Comparison of ENCODE assay signal across 2 cellular contexts in the genomic region with DNA sequence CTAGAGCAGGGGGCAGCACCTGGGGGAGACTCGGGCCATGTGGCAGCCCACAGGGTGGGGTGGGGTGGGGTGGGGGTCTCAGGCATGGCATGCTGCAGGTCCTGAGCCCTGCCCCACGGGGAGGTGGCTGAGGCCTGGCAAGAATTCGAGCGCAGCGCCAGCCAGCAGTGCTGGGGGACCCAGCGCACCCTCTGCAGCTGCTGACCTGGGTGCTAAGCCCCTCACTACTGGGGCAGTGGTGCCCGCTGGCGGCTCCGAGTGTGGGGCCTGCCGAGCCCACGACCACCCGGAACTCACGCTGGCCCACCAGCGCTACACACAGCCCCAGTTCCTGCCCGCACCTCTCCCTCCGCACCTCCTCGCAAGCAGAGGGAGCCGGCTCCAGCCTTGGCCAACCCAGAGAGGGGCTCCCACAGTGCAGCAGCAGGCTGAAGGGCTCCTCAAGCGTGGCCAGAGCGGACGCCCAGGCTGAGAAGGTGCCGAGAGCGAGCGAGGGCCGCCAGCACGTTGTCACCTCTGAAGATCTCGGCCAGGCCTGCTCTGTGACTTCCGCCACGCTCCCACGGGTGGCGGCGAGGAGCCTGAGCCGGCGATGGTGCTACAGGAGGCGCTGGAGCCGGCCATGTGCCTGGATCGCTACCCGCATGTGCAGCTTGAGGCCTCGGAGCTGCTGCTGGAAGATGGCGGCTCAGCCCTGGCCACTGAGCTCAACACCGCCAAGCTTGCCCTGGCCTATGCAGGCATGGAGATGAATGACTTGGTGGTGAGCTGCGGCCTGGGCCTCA.
TF ChIP-seq lines count a peak whose summit lies in the region.

No MANE protein-coding gene starts in this region.

TF ChIP-seq in K562, 482 proteins besides CTCF, POLR2A, EP300 and RAD21 (continued from another document and continues in another):
- TF ChIP-seq, protein P1, sequence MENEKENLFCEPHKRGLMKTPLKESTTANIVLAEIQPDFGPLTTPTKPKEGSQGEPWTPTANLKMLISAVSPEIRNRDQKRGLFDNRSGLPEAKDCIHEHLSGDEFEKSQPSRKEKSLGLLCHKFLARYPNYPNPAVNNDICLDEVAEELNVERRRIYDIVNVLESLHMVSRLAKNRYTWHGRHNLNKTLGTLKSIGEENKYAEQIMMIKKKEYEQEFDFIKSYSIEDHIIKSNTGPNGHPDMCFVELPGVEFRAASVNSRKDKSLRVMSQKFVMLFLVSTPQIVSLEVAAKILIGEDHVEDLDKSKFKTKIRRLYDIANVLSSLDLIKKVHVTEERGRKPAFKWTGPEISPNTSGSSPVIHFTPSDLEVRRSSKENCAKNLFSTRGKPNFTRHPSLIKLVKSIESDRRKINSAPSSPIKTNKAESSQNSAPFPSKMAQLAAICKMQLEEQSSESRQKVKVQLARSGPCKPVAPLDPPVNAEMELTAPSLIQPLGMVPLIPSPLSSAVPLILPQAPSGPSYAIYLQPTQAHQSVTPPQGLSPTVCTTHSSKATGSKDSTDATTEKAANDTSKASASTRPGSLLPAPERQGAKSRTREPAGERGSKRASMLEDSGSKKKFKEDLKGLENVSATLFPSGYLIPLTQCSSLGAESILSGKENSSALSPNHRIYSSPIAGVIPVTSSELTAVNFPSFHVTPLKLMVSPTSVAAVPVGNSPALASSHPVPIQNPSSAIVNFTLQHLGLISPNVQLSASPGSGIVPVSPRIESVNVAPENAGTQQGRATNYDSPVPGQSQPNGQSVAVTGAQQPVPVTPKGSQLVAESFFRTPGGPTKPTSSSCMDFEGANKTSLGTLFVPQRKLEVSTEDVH (IDR thresholded peaks at IDR 0.05; ENCODE audit: low read depth, partially characterized antibody), result no peak
- no peak for TF ChIP-seq STAT5B (CRISPR knock-in tag; IDR thresholded peaks at IDR 0.05)
- TF ChIP-seq, protein P2, sequence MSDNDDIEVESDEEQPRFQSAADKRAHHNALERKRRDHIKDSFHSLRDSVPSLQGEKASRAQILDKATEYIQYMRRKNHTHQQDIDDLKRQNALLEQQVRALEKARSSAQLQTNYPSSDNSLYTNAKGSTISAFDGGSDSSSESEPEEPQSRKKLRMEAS (CRISPR knock-in tag; IDR thresholded peaks at IDR 0.05), result peak; percentile 53; the same call in 1 of the 2 replicates
- TF ChIP-seq BRCA1 (IDR thresholded peaks at IDR 0.05), result no peak
- peak; percentile 28; the same call in 1 of the 2 replicates for TF ChIP-seq BRCA1 (CRISPR knock-in tag; IDR thresholded peaks at IDR 0.05)
- TF ChIP-seq SLC30A9 (CRISPR knock-in tag; IDR thresholded peaks at IDR 0.05), result no peak
- no peak for TF ChIP-seq ETV5 (CRISPR knock-in tag; IDR thresholded peaks at IDR 0.05; ENCODE audit: low read depth)
- peak; percentile 25; the same call in 1 of the 2 replicates for TF ChIP-seq CBX1 (IDR thresholded peaks at IDR 0.05; ENCODE audit: low read depth)

TF ChIP-seq in liver, 16 proteins besides CTCF, POLR2A, EP300 and RAD21:
- TF ChIP-seq, protein P3, sequence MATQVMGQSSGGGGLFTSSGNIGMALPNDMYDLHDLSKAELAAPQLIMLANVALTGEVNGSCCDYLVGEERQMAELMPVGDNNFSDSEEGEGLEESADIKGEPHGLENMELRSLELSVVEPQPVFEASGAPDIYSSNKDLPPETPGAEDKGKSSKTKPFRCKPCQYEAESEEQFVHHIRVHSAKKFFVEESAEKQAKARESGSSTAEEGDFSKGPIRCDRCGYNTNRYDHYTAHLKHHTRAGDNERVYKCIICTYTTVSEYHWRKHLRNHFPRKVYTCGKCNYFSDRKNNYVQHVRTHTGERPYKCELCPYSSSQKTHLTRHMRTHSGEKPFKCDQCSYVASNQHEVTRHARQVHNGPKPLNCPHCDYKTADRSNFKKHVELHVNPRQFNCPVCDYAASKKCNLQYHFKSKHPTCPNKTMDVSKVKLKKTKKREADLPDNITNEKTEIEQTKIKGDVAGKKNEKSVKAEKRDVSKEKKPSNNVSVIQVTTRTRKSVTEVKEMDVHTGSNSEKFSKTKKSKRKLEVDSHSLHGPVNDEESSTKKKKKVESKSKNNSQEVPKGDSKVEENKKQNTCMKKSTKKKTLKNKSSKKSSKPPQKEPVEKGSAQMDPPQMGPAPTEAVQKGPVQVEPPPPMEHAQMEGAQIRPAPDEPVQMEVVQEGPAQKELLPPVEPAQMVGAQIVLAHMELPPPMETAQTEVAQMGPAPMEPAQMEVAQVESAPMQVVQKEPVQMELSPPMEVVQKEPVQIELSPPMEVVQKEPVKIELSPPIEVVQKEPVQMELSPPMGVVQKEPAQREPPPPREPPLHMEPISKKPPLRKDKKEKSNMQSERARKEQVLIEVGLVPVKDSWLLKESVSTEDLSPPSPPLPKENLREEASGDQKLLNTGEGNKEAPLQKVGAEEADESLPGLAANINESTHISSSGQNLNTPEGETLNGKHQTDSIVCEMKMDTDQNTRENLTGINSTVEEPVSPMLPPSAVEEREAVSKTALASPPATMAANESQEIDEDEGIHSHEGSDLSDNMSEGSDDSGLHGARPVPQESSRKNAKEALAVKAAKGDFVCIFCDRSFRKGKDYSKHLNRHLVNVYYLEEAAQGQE (IDR thresholded peaks at IDR 0.05), result no peak
- TF ChIP-seq FOXA2 (IDR thresholded peaks at IDR 0.05) (no peak), YY1 (IDR thresholded peaks at IDR 0.05) (no peak), GABPA (IDR thresholded peaks at IDR 0.05 in 1 of 2, conservative IDR thresholded peaks at IDR 0.05 in 1 of 2) (no peak), JUND (IDR thresholded peaks at IDR 0.05) (no peak), NR2F2 (IDR thresholded peaks at IDR 0.05) (no peak), HNF4G (IDR thresholded peaks at IDR 0.05) (no peak), HNF4A (conservative IDR thresholded peaks at IDR 0.05) (no peak), SP1 (IDR thresholded peaks at IDR 0.05) (no peak), RXRA (IDR thresholded peaks at IDR 0.05) (no peak), TAF1 (conservative IDR thresholded peaks at IDR 0.05) (no peak), EGR1 (IDR thresholded peaks at IDR 0.05; ENCODE audit: low read depth in 2 of 2) (no peak)
- TF ChIP-seq, protein P4, sequence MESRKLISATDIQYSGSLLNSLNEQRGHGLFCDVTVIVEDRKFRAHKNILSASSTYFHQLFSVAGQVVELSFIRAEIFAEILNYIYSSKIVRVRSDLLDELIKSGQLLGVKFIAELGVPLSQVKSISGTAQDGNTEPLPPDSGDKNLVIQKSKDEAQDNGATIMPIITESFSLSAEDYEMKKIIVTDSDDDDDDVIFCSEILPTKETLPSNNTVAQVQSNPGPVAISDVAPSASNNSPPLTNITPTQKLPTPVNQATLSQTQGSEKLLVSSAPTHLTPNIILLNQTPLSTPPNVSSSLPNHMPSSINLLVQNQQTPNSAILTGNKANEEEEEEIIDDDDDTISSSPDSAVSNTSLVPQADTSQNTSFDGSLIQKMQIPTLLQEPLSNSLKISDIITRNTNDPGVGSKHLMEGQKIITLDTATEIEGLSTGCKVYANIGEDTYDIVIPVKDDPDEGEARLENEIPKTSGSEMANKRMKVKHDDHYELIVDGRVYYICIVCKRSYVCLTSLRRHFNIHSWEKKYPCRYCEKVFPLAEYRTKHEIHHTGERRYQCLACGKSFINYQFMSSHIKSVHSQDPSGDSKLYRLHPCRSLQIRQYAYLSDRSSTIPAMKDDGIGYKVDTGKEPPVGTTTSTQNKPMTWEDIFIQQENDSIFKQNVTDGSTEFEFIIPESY (IDR thresholded peaks at IDR 0.05), result no peak
- TF ChIP-seq, protein P5, sequence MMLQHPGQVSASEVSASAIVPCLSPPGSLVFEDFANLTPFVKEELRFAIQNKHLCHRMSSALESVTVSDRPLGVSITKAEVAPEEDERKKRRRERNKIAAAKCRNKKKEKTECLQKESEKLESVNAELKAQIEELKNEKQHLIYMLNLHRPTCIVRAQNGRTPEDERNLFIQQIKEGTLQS (IDR thresholded peaks at IDR 0.05), result no peak
- TF ChIP-seq, protein P2 (IDR thresholded peaks at IDR 0.05), result no peak
TF ChIP-seq in liver: peak in this region for 0.
